Comparison of ENCODE assay signal across 24 cellular contexts in the genomic region with DNA sequence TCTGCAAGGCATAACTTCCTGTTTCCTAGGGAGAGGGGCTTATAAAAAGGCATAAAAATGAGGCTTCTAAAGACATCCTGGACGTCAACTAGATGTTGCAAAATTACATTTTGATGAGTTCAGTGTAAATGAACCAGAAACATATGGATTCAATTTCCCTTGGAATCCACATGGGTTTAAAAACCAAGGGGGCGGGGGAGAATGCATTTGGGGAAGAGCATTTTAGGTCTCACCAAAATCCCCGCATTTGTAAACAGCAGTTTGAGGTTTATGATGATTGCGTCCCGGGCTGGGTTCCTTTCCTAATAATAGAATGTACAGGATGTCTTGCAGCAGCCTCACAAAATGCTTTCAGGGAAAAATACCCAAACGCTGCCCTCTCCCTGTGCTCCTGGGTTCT.
"Had no signal": no experiment of that assay in that cellular context is flagged by ENCODE, and none has a peak within 500 bp of the region (broad histone marks: within the 10 kb centered on the region; RNA-seq: fewer than 3 reads in every experiment).

No MANE protein-coding gene starts in this region.

- H3K4me1 Mint-ChIP-seq: activated naive CD8-positive, alpha-beta T cell treated with anti-CD3 and anti-CD28 coated beads, Interleukin-2, amount 50 U/mL, for 24 hours; activated T-helper 17 cell treated with anti-CD3 and anti-CD28 coated beads, Interleukin-2, amount 50 U/mL, for 72 hours; immature natural killer cell; naive thymus-derived CD8-positive, alpha-beta T cell; stimulated activated memory B cell treated with anti-CD40 and anti-IgM and Interleukin-4, amounts not matched to agents 10 μg/mL and 1 μg/mL and 100 μg/mL, for 72 hours; stimulated activated naive CD8-positive, alpha-beta T cell treated with anti-CD3 and anti-CD28 coated beads, Interleukin-15, amount 100 ng/mL, for 72 hours had no signal

- H3K4me3 ChIP-seq: gastroesophageal sphincter, skin epidermis, tibial artery had no signal

- H3K27ac ChIP-seq: gastroesophageal sphincter, tibial artery, VCaP had no signal

- H3K36me3 Mint-ChIP-seq: activated CD4-positive, alpha-beta memory T cell treated with anti-CD3 and anti-CD28 coated beads for 36 hours; immature natural killer cell; naive thymus-derived CD8-positive, alpha-beta T cell; stimulated activated memory B cell treated with anti-CD40 and anti-IgM and Interleukin-4, amounts not matched to agents 10 μg/mL and 1 μg/mL and 100 μg/mL, for 72 hours had no signal

- H3K9me3 Mint-ChIP-seq: activated CD4-positive, alpha-beta memory T cell treated with anti-CD3 and anti-CD28 coated beads for 36 hours; activated naive CD8-positive, alpha-beta T cell treated with anti-CD3 and anti-CD28 coated beads, Interleukin-2, amount 50 U/mL, for 24 hours; activated T-cell treated with anti-CD3 and anti-CD28 coated beads, Interleukin-2, amount 50 U/mL, for 24 hours; activated T-helper 17 cell treated with anti-CD3 and anti-CD28 coated beads, Interleukin-2, amount 50 U/mL, for 72 hours; immature natural killer cell had no signal

- H3K27me3 ChIP-seq: gastroesophageal sphincter, tibial artery had no signal

- H3K4me3 Mint-ChIP-seq: activated CD4-positive, alpha-beta memory T cell treated with anti-CD3 and anti-CD28 coated beads for 36 hours; activated naive CD8-positive, alpha-beta T cell treated with anti-CD3 and anti-CD28 coated beads, Interleukin-2, amount 50 U/mL, for 24 hours; activated T-cell treated with anti-CD3 and anti-CD28 coated beads, Interleukin-2, amount 50 U/mL, for 24 hours; activated T-helper 17 cell treated with anti-CD3 and anti-CD28 coated beads, Interleukin-2, amount 50 U/mL, for 72 hours; immature natural killer cell; naive thymus-derived CD8-positive, alpha-beta T cell; stimulated activated memory B cell treated with anti-CD40 and anti-IgM and Interleukin-4, amounts not matched to agents 10 μg/mL and 1 μg/mL and 100 μg/mL, for 72 hours; stimulated activated naive CD8-positive, alpha-beta T cell treated with anti-CD3 and anti-CD28 coated beads, Interleukin-15, amount 100 ng/mL, for 72 hours had no signal

- H3K4me1 ChIP-seq: gastroesophageal sphincter, tibial artery had no signal

- H3K27me3 Mint-ChIP-seq: stimulated activated memory B cell treated with anti-CD40 and anti-IgM and Interleukin-4, amounts not matched to agents 10 μg/mL and 1 μg/mL and 100 μg/mL, for 72 hours had no signal

- H3K27ac Mint-ChIP-seq: activated CD4-positive, alpha-beta memory T cell treated with anti-CD3 and anti-CD28 coated beads for 36 hours; activated naive CD8-positive, alpha-beta T cell treated with anti-CD3 and anti-CD28 coated beads, Interleukin-2, amount 50 U/mL, for 24 hours; activated T-cell treated with anti-CD3 and anti-CD28 coated beads, Interleukin-2, amount 50 U/mL, for 24 hours; activated T-helper 17 cell treated with anti-CD3 and anti-CD28 coated beads, Interleukin-2, amount 50 U/mL, for 72 hours; immature natural killer cell; naive thymus-derived CD8-positive, alpha-beta T cell; stimulated activated memory B cell treated with anti-CD40 and anti-IgM and Interleukin-4, amounts not matched to agents 10 μg/mL and 1 μg/mL and 100 μg/mL, for 72 hours; stimulated activated naive CD8-positive, alpha-beta T cell treated with anti-CD3 and anti-CD28 coated beads, Interleukin-15, amount 100 ng/mL, for 72 hours had no signal

- DNase-seq: activated CD4-positive, alpha-beta memory T cell treated with anti-CD3 and anti-CD28 coated beads for 36 hours; activated CD4-positive, alpha-beta T cell treated with anti-CD3 and anti-CD28 coated beads for 48 hours; activated gamma-delta T cell treated with Interleukin-2 at 50 U/mL for 16 hours; activated naive CD4-positive, alpha-beta T cell treated with anti-CD3 and anti-CD28 coated beads, Interleukin-2, amount 50 U/mL, for 16 hours; activated naive CD8-positive, alpha-beta T cell treated with anti-CD3 and anti-CD28 coated beads, Interleukin-2, amount 50 U/mL, for 24 hours; activated T-cell treated with anti-CD3 and anti-CD28 coated beads, Interleukin-2, amount 50 U/mL, for 24 hours; amygdala; central memory CD4-positive, alpha-beta T cell; hippocampal formation; immature natural killer cell; kidney; left colon; naive thymus-derived CD8-positive, alpha-beta T cell; stimulated activated CD4-positive, alpha-beta T cell treated with anti-CD3 and anti-CD28 coated beads, Interleukin-4, amount 100 ng/mL, for 24 hours; stimulated activated naive CD8-positive, alpha-beta T cell treated with anti-CD3 and anti-CD28 coated beads, Interleukin-15, amount 100 ng/mL, for 72 hours; T-helper 9 cell; tibial artery had no signal

- H3K36me3 ChIP-seq: gastroesophageal sphincter, tibial artery had no signal

- ATAC-seq: activated naive CD8-positive, alpha-beta T cell treated with anti-CD3 and anti-CD28 coated beads, Interleukin-2, amount 50 U/mL, for 24 hours; activated T-helper 17 cell treated with anti-CD3 and anti-CD28 coated beads, Interleukin-2, amount 50 U/mL, for 72 hours; esophagus mucosa; gastroesophageal sphincter; left colon; naive thymus-derived CD8-positive, alpha-beta T cell; sciatic nerve; stimulated activated memory B cell treated with anti-CD40 and anti-IgM and Interleukin-4, amounts not matched to agents 10 μg/mL and 1 μg/mL and 100 μg/mL, for 72 hours; stimulated activated naive CD8-positive, alpha-beta T cell treated with anti-CD3 and anti-CD28 coated beads, Interleukin-15, amount 100 ng/mL, for 72 hours had no signal
